In the genomic region with DNA sequence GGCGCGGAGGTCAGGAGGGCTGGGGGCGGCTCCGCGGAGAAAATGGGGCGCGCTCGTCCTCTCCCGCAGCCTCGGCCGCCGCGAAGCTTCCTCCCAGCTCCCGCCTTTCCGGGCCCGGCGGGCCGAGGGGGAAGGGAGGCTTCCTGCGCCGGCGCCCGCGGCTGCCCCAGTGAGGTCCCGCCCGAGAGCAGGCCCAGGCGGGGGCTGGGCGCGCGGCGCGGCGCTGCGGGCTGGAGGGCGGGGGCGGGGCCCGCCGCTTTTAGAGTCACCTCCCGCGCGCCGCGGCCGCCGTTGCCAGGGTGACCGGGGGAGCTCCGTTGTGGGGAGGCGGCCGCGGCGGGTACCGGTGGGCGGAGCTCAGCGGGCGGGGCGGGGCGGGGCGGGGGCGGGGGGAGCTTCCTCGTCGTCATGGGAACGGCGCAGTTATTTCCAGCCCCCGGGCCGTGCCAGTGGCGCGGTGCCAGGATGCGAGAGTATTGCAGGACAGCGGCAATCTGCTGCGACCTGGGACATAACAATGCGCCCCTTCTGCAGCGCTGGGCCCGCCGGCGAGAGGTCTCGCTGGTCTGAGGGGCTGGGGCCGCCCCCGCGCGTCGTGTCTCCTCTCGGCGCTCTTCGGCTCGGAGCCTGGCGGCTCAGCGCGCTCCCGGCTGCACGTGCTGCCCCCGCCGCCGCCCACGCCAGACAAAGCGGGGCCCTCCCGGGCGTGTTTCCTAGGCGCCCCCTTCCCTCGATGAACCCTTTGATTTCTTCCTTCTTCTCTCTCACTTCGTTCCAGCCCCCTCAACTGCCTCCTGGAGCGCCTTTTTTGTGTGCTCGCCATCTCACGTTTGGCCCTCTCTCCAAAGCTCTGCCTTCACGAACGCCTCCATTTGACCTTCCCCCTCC, we compare ENCODE assay signal across 8 cellular contexts. TPM values are rescaled to one million over a fixed set of nuclear protein-coding genes. Genes with fewer than 3 reads are reported as not detected.
DNase-seq lines count a peak whose midpoint lies in the region; ATAC-seq and TF ChIP-seq lines count a peak whose summit lies in the region.

No MANE protein-coding gene starts in this region.

- H3K27ac Mint-ChIP-seq in activated T-helper 17 cell treated with anti-CD3 and anti-CD28 coated beads, Interleukin-2, amount 50 U/mL, for 72 hours, result peak overlapping the region; percentile 59
- peak overlapping the region; percentile 85 to 98 for H3K27ac Mint-ChIP-seq in natural killer cell

- DNase-seq in DMS53 treated with DMSO at 0.1 percent for 48 hours (lab: John Stamatoyannopoulos, UW; ENCODE audit: unreplicated experiment) (peak; percentile 91), Kasumi-1 (lab: John Stamatoyannopoulos, UW) (peak; percentile 76 to 80), RPMI8226 (peak; percentile 99), fibroblast of mammary gland (ENCODE audit: low read depth) (peak; percentile 82), natural killer cell (peak; percentile 91)
- DNase-seq in stimulated activated naive CD4-positive, alpha-beta T cell (lab: John Stamatoyannopoulos, UW), result peak; percentile 81 to 93 (median 89)

- H3K27me3 Mint-ChIP-seq in activated T-helper 17 cell treated with anti-CD3 and anti-CD28 coated beads, Interleukin-2, amount 50 U/mL, for 72 hours, result peaks cover 5% of the 10 kb centered on the region
- peaks cover 8 to 15% of the 10 kb centered on the region in 2 donors for H3K27me3 Mint-ChIP-seq in natural killer cell (ENCODE audit: low read depth in 2 of 2)

- no peaks in the 10 kb centered on the region for H3K9me3 Mint-ChIP-seq in activated T-helper 17 cell treated with anti-CD3 and anti-CD28 coated beads, Interleukin-2, amount 50 U/mL, for 72 hours
- no peaks in the 10 kb centered on the region for H3K9me3 Mint-ChIP-seq in natural killer cell

- TF ChIP-seq CTCF in fibroblast of mammary gland (conservative IDR thresholded peaks at IDR 0.05; ENCODE audit: control insufficient read depth, insufficient read depth, low read depth, low read length), result no peak
- TF ChIP-seq CTCF in natural killer cell (IDR thresholded peaks at IDR 0.05), result no peak

- peaks cover 6% of the 10 kb centered on the region for H3K36me3 Mint-ChIP-seq in activated T-helper 17 cell treated with anti-CD3 and anti-CD28 coated beads, Interleukin-2, amount 50 U/mL, for 72 hours (ENCODE audit: low read depth)
- no peaks in the 10 kb centered on the region for H3K36me3 Mint-ChIP-seq in natural killer cell

- peaks cover 31% of the 10 kb centered on the region for H3K4me1 Mint-ChIP-seq in activated T-helper 17 cell treated with anti-CD3 and anti-CD28 coated beads, Interleukin-2, amount 50 U/mL, for 72 hours
- H3K4me1 Mint-ChIP-seq in natural killer cell, result peaks cover 39 to 44% of the 10 kb centered on the region in 2 donors

- H3K4me3 Mint-ChIP-seq in activated T-helper 17 cell treated with anti-CD3 and anti-CD28 coated beads, Interleukin-2, amount 50 U/mL, for 72 hours, result peak overlapping the region; percentile 77
- H3K4me3 Mint-ChIP-seq in natural killer cell, result peak overlapping the region; percentile 93

- intact Hi-C loops in natural killer cell (cut with micrococcal nuclease), result loop anchor here (2.0 kb wide), 1 partner anchor 61 kb away; no protein-coding TSS in a partner anchor

- ATAC-seq in GM21786 (IDR thresholded peaks at IDR 0.05; ENCODE audit: unreplicated experiment), result peak; percentile 69
- ATAC-seq in activated T-helper 17 cell treated with anti-CD3 and anti-CD28 coated beads, Interleukin-2, amount 50 U/mL, for 72 hours (replicated peaks), result peak; percentile 88
- ATAC-seq in natural killer cell, result peak; percentile 86 to 95 (median 89)

- H3K4me3 ChIP-seq in fibroblast of mammary gland (ENCODE audit: control insufficient read depth, low read depth, low read length), result peak overlapping the region; percentile 67

RNA-seq across cellular contexts. Expression of gene IER5, which starts 16.9 kb away (rescaled TPM):
- 10 to 100 TPM; 40.9 to 60.4 TPM for total RNA-seq in activated T-helper 17 cell treated with anti-CD3 and anti-CD28 coated beads, Interleukin-2, amount 50 U/mL, for 72 hours
- total RNA-seq in natural killer cell, result 100 to 1,000 TPM; 118 to 164 (median 150) TPM

Comparison
In these comparisons a context has a peak if more than half of its experiments do, and no peak if none do; other contexts are left out.
1. Peak in every context shown above with its lines: DNase-seq, ATAC-seq and H3K4me3 ChIP-seq.